Comparison of ENCODE assay signal across 8 cellular contexts in genomic region chr13:110388141-110388943, GRCh38.
A peak's percentile ranks its signal among the peaks of the same experiment; 100 is the strongest.
DNase-seq lines count a peak whose midpoint lies in the region; ATAC-seq, FAIRE-seq and TF ChIP-seq lines count a peak whose summit lies in the region.

No MANE protein-coding gene starts in this region.

- TF ChIP-seq CTCF in cardiac fibroblast (IDR thresholded peaks at IDR 0.05; ENCODE audit: low read depth, low read length): no peak
- no peak for TF ChIP-seq CTCF in liver (IDR thresholded peaks at IDR 0.05; ENCODE audit: low read depth, low read length, missing input control)
- TF ChIP-seq CTCF in type B pancreatic cell (conservative IDR thresholded peaks at IDR 0.05): no peak

- H3K27ac ChIP-seq in liver (ENCODE audit: low read depth in 1 of 2, low read length in 2 of 2): peak overlapping the region; percentile 16 to 42

- peaks cover 39% of the 10 kb centered on the region for H3K4me1 Mint-ChIP-seq in type B pancreatic cell (ENCODE audit: unreplicated experiment)

- 78% methylated on average over 18 of the region's 18 CpGs for WGBS in liver

- H3K36me3 ChIP-seq in liver (ENCODE audit: control insufficient read depth in 4 of 4, insufficient read depth in 3 of 4, low read depth in 1 of 4, low read length in 3 of 4): no peaks in the 10 kb centered on the region

- H3K27me3 ChIP-seq in liver (ENCODE audit: control insufficient read depth in 4 of 4, insufficient read depth in 4 of 4, low read length in 3 of 4): no peaks in the 10 kb centered on the region

- H3K27ac Mint-ChIP-seq in type B pancreatic cell: peak overlapping the region; percentile 92

- FAIRE-seq in H54 (lab: Jason Lieb, UNC): no peak

- no peak overlapping the region for H3K4me3 ChIP-seq in cardiac fibroblast (replicated peaks in 1 of 2; ENCODE audit: low read depth in 2 of 2, low read length in 2 of 2)
- H3K4me3 ChIP-seq in liver (ENCODE audit: low read depth in 1 of 3, low read length in 3 of 3): no peak overlapping the region

- H3K27me3 Mint-ChIP-seq in type B pancreatic cell: no peaks in the 10 kb centered on the region

- TF ChIP-seq POLR2A in H54 (IDR thresholded peaks at IDR 0.05; ENCODE audit: low read depth, low read length): no peak
- TF ChIP-seq POLR2A in GM18505 (IDR thresholded peaks at IDR 0.05; ENCODE audit: borderline replicate concordance, extremely low read depth, insufficient read depth, insufficient read length): no peak

- no peak overlapping the region for H3K9ac ChIP-seq in liver (ENCODE audit: low read depth in 1 of 2, low read length in 2 of 2)

- peaks cover 6% of the 10 kb centered on the region for H3K9me3 Mint-ChIP-seq in type B pancreatic cell

- no peak for ATAC-seq in GM21360 (IDR thresholded peaks at IDR 0.05; ENCODE audit: unreplicated experiment)
- no peak for ATAC-seq in GM18505 (IDR thresholded peaks at IDR 0.05; ENCODE audit: unreplicated experiment)

- no peaks in the 10 kb centered on the region for H3K4me1 ChIP-seq in liver (ENCODE audit: control insufficient read depth in 4 of 4, insufficient read depth in 4 of 4, low read length in 3 of 4)

- no peak for TF ChIP-seq RAD21 in liver (IDR thresholded peaks at IDR 0.05)

- DNase-seq in NCI-H1417 (lab: John Stamatoyannopoulos, UW): peak; percentile 18 to 78 (median 45)
- DNase-seq in NCI-H1417 treated with DMSO at 0.1 percent for 48 hours (lab: John Stamatoyannopoulos, UW): no peak
- DNase-seq in cardiac fibroblast (ENCODE audit: low read depth in 2 of 2): peak; percentile 81 to 93
- DNase-seq in type B pancreatic cell (ENCODE audit: extremely low spot score, unreplicated experiment): no peak
- DNase-seq in H54 (ENCODE audit: insufficient read length, low spot score): no peak

- peaks cover 0 to 4% (median 0%) of the 10 kb centered on the region in 4 donors for H3K9me3 ChIP-seq in liver (ENCODE audit: control insufficient read depth in 4 of 4, low read length in 3 of 4)

- H3K4me3 Mint-ChIP-seq in type B pancreatic cell: peak overlapping the region; percentile 72

- H3K36me3 Mint-ChIP-seq in type B pancreatic cell: peaks cover 11% of the 10 kb centered on the region

TF ChIP-seq in liver, 16 proteins besides CTCF, POLR2A, EP300 and RAD21:
- TF ChIP-seq NR2F2 (IDR thresholded peaks at IDR 0.05) (no peak), ZBTB33 (IDR thresholded peaks at IDR 0.05) (no peak), YY1 (IDR thresholded peaks at IDR 0.05) (no peak), HNF4A (conservative IDR thresholded peaks at IDR 0.05) (no peak), FOXA2 (IDR thresholded peaks at IDR 0.05) (no peak), EGR1 (IDR thresholded peaks at IDR 0.05; ENCODE audit: low read depth in 2 of 2) (no peak), SP1 (IDR thresholded peaks at IDR 0.05) (no peak), JUND (IDR thresholded peaks at IDR 0.05) (no peak), RXRA (IDR thresholded peaks at IDR 0.05) (no peak), GABPA (IDR thresholded peaks at IDR 0.05 in 1 of 2, conservative IDR thresholded peaks at IDR 0.05 in 1 of 2) (no peak), TAF1 (conservative IDR thresholded peaks at IDR 0.05) (no peak), HNF4G (IDR thresholded peaks at IDR 0.05) (no peak), FOXA1 (IDR thresholded peaks at IDR 0.05) (no peak)
- TF ChIP-seq, protein P1, sequence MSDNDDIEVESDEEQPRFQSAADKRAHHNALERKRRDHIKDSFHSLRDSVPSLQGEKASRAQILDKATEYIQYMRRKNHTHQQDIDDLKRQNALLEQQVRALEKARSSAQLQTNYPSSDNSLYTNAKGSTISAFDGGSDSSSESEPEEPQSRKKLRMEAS (IDR thresholded peaks at IDR 0.05): no peak
- TF ChIP-seq, protein P2, sequence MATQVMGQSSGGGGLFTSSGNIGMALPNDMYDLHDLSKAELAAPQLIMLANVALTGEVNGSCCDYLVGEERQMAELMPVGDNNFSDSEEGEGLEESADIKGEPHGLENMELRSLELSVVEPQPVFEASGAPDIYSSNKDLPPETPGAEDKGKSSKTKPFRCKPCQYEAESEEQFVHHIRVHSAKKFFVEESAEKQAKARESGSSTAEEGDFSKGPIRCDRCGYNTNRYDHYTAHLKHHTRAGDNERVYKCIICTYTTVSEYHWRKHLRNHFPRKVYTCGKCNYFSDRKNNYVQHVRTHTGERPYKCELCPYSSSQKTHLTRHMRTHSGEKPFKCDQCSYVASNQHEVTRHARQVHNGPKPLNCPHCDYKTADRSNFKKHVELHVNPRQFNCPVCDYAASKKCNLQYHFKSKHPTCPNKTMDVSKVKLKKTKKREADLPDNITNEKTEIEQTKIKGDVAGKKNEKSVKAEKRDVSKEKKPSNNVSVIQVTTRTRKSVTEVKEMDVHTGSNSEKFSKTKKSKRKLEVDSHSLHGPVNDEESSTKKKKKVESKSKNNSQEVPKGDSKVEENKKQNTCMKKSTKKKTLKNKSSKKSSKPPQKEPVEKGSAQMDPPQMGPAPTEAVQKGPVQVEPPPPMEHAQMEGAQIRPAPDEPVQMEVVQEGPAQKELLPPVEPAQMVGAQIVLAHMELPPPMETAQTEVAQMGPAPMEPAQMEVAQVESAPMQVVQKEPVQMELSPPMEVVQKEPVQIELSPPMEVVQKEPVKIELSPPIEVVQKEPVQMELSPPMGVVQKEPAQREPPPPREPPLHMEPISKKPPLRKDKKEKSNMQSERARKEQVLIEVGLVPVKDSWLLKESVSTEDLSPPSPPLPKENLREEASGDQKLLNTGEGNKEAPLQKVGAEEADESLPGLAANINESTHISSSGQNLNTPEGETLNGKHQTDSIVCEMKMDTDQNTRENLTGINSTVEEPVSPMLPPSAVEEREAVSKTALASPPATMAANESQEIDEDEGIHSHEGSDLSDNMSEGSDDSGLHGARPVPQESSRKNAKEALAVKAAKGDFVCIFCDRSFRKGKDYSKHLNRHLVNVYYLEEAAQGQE (IDR thresholded peaks at IDR 0.05): no peak
- TF ChIP-seq, protein P3, sequence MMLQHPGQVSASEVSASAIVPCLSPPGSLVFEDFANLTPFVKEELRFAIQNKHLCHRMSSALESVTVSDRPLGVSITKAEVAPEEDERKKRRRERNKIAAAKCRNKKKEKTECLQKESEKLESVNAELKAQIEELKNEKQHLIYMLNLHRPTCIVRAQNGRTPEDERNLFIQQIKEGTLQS (IDR thresholded peaks at IDR 0.05): no peak

Comparison
In these comparisons a context has a peak if more than half of its experiments do, and no peak if none do; other contexts are left out.
1. DNase-seq: peak in NCI-H1417 (3 of 3) and cardiac fibroblast (2 of 2); none in NCI-H1417 treated with DMSO at 0.1 percent for 48 hours (single experiment), type B pancreatic cell (single experiment) and H54 (single experiment).